In the genomic region with DNA sequence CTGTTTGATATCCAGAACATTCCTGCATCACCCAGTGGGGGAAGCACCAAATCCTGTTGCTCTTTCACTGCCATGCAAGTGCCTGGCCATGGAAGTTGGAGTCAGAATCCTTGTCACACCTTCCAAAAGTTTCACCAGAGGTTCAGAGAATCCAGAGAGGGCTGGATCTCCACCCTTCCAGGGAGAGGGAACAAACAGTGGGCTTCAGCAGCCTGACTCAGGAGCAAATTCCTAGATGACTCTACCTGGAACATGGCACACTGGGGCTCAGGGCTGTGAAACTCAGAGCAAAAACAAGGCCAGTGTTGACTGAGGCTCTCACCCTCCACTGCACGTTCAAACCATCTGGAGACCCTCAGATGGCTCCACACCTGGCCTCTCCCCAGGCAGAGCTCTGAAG, we compare ENCODE assay signal across 12 cellular contexts.
"Had no signal": no experiment of that assay in that cellular context is flagged by ENCODE, and none has a peak within 500 bp of the region (broad histone marks: within the 10 kb centered on the region; RNA-seq: fewer than 3 reads in every experiment).

No MANE protein-coding gene starts in this region.

- H3K4me3 ChIP-seq: body of pancreas, coronary artery, hepatocyte, neural progenitor cell, pancreas, SK-N-MC, thyroid gland had no signal

- H3K9me3 ChIP-seq: body of pancreas, pancreas, thyroid gland had no signal

- H3K27ac ChIP-seq: body of pancreas, coronary artery, hepatocyte, neural progenitor cell, pancreas, SK-N-MC, thyroid gland had no signal

- H3K27ac Mint-ChIP-seq: activated naive CD4-positive, alpha-beta T cell treated with anti-CD3 and anti-CD28 coated beads, Interleukin-2, amount 10 ng/mL, durations not matched to agents 7 days and 5 days; neural progenitor cell had no signal

- H3K36me3 ChIP-seq: neural progenitor cell, pancreas, thyroid gland had no signal

- DNase-seq: activated naive CD4-positive, alpha-beta T cell treated with anti-CD3 and anti-CD28 coated beads, Interleukin-2, amount 10 ng/mL, durations not matched to agents 7 days and 5 days; amniotic stem cell; body of pancreas; central memory CD4-positive, alpha-beta T cell; left ventricle myocardium superior; pancreas; stimulated activated CD4-positive, alpha-beta T cell treated with anti-CD3 and anti-CD28 coated beads, Interleukin-2, amount 100 ng/mL, for 48 hours; thyroid gland had no signal

- H3K27me3 ChIP-seq: body of pancreas, hepatocyte, neural progenitor cell, pancreas, thyroid gland had no signal

- H3K4me3 Mint-ChIP-seq: activated naive CD4-positive, alpha-beta T cell treated with anti-CD3 and anti-CD28 coated beads, Interleukin-2, amount 10 ng/mL, durations not matched to agents 7 days and 5 days; neural progenitor cell had no signal

- ATAC-seq: body of pancreas, left ventricle myocardium superior, pancreas had no signal

- H3K4me1 Mint-ChIP-seq: neural progenitor cell had no signal

- H3K36me3 Mint-ChIP-seq: neural progenitor cell had no signal

- H3K4me1 ChIP-seq: neural progenitor cell, pancreas had no signal
